ENCODE assay signal across 9 cellular contexts in genomic region chr10:60389413-60390009, GRCh38. TPM values are rescaled to one million over a fixed set of nuclear protein-coding genes. Genes with fewer than 3 reads are reported as not detected.
A peak's percentile ranks its signal among the peaks of the same experiment; 100 is the strongest.
DNase-seq lines count a peak whose midpoint lies in the region; ATAC-seq and TF ChIP-seq lines count a peak whose summit lies in the region.
"Had no signal": no experiment of that assay in that cellular context is flagged by ENCODE, and none has a peak within 500 bp of the region (broad histone marks: within the 10 kb centered on the region; RNA-seq: fewer than 3 reads in every experiment).

Gene ANK3, minus strand, starts transcription at chr10:60389875. Its CDS starts 337 bp downstream, at chr10:60389538.

- peaks cover 0 to 6% (median 0%) of the 10 kb centered on the region in 3 donors for H3K36me3 Mint-ChIP-seq in CD8-positive, alpha-beta memory T cell
- H3K36me3 Mint-ChIP-seq in activated CD8-positive, alpha-beta memory T cell treated with anti-CD3 and anti-CD28 coated beads, Interleukin-2, amount 10 ng/mL, durations not matched to agents 7 days and 5 days = no peaks in the 10 kb centered on the region

- 83 to 89% (median 87%) methylated on average over 10 of the region's 10 CpGs for WGBS in ovary, 3 donors

- peak within 1 kb of the TSS; percentile 23 for H3K4me2 ChIP-seq in OCI-LY7 (ENCODE audit: low read length)

- no peak within 1 kb of the TSS for H3K4me3 ChIP-seq in CD8-positive, alpha-beta memory T cell (ENCODE audit: low read length)
- no peak within 1 kb of the TSS for H3K4me3 ChIP-seq in OCI-LY7 (ENCODE audit: low read depth, low read length, poor library complexity, severe bottlenecking)
- H3K4me3 ChIP-seq in cardiac muscle cell = no peak within 1 kb of the TSS
- no peak within 1 kb of the TSS for H3K4me3 ChIP-seq in ovary

- no peaks in the 10 kb centered on the region for H3K9me3 Mint-ChIP-seq in CD8-positive, alpha-beta memory T cell
- H3K9me3 Mint-ChIP-seq in activated CD8-positive, alpha-beta memory T cell treated with anti-CD3 and anti-CD28 coated beads, Interleukin-2, amount 10 ng/mL, durations not matched to agents 7 days and 5 days (ENCODE audit: low read depth) = no peaks in the 10 kb centered on the region

- no peaks in the 10 kb centered on the region for H3K27me3 ChIP-seq in CD8-positive, alpha-beta memory T cell (ENCODE audit: insufficient read depth, low read length, poor library complexity, severe bottlenecking)
- H3K27me3 ChIP-seq in cardiac muscle cell (no peaks in the 10 kb centered on the region), ovary (no peaks in the 10 kb centered on the region)

- DNase-seq in CD8-positive, alpha-beta memory T cell = no peak
- DNase-seq in OCI-LY7 (ENCODE audit: low spot score) (no peak), cardiac muscle cell (ENCODE audit: low read depth in 1 of 2, low spot score in 1 of 2) (peak in 1 of 2 donors; percentile 8), ovary (no peak), T1000 (lab: John Stamatoyannopoulos, UW) (no peak)
- DNase-seq in activated CD8-positive, alpha-beta memory T cell treated with anti-CD3 and anti-CD28 coated beads, Interleukin-2, amount 10 ng/mL, durations not matched to agents 7 days and 5 days = no peak
- DNase-seq: cortex of kidney had no signal

- H2AFZ ChIP-seq in OCI-LY7 (ENCODE audit: low read length) = no peak within 1 kb of the TSS

- H3K4me1 ChIP-seq in CD8-positive, alpha-beta memory T cell (ENCODE audit: insufficient read depth, low read length) = no peaks in the 10 kb centered on the region
- no peaks in the 10 kb centered on the region for H3K4me1 ChIP-seq in OCI-LY7 (ENCODE audit: insufficient read depth, low read length, poor library complexity, severe bottlenecking)
- H3K4me1 ChIP-seq in cardiac muscle cell (ENCODE audit: low read depth) = peaks cover 13% of the 10 kb centered on the region
- peaks cover 1% of the 10 kb centered on the region for H3K4me1 ChIP-seq in ovary (ENCODE audit: insufficient read depth)

- H3K36me3 ChIP-seq in CD8-positive, alpha-beta memory T cell (ENCODE audit: insufficient read depth, low read length) = no peaks in the 10 kb centered on the region
- no peaks in the 10 kb centered on the region for H3K36me3 ChIP-seq in OCI-LY7 (ENCODE audit: insufficient read depth, low read length)
- H3K36me3 ChIP-seq in cardiac muscle cell = no peaks in the 10 kb centered on the region
- no peaks in the 10 kb centered on the region for H3K36me3 ChIP-seq in ovary

- CTCF ChIA-PET in CD8-positive, alpha-beta memory T cell (lab: Charles Lee) = no interaction called here
- CTCF ChIA-PET in OCI-LY7 (lab: Charles Lee; ENCODE audit: unreplicated experiment) = no interaction called here
- CTCF ChIA-PET in activated CD8-positive, alpha-beta memory T cell treated with anti-CD3 and anti-CD28 coated beads, Interleukin-2, amount 10 ng/mL, durations not matched to agents 7 days and 5 days (lab: Charles Lee) = no interaction called here

- POLR2A ChIA-PET in CD8-positive, alpha-beta memory T cell (lab: Charles Lee) = no interaction called here
- POLR2A ChIA-PET in OCI-LY7 (lab: Charles Lee) = no interaction called here

- H3K9me3 ChIP-seq in CD8-positive, alpha-beta memory T cell (ENCODE audit: low read length) = no peaks in the 10 kb centered on the region
- no peaks in the 10 kb centered on the region for H3K9me3 ChIP-seq in OCI-LY7 (ENCODE audit: low read length)
- H3K9me3 ChIP-seq in cardiac muscle cell (ENCODE audit: low read depth) = no peaks in the 10 kb centered on the region
- H3K9me3 ChIP-seq in ovary = no peaks in the 10 kb centered on the region

- ATAC-seq in GM19324 (IDR thresholded peaks at IDR 0.05; ENCODE audit: low FRiP score, unreplicated experiment) = no peak
- ATAC-seq in activated CD8-positive, alpha-beta memory T cell treated with anti-CD3 and anti-CD28 coated beads, Interleukin-2, amount 10 ng/mL, durations not matched to agents 7 days and 5 days = no peak
- no peak for ATAC-seq in GM18873 (IDR thresholded peaks at IDR 0.05; ENCODE audit: low FRiP score, unreplicated experiment)

- TF ChIP-seq EP300 in ovary (IDR thresholded peaks at IDR 0.05) = no peak

- no peak within 1 kb of the TSS for H3K4me3 Mint-ChIP-seq in CD8-positive, alpha-beta memory T cell
- no peak within 1 kb of the TSS for H3K4me3 Mint-ChIP-seq in activated CD8-positive, alpha-beta memory T cell treated with anti-CD3 and anti-CD28 coated beads, Interleukin-2, amount 10 ng/mL, durations not matched to agents 7 days and 5 days

- no peaks in the 10 kb centered on the region for H3K79me2 ChIP-seq in OCI-LY7 (ENCODE audit: insufficient read depth, low read depth, low read length)

- H3K27ac Mint-ChIP-seq in CD8-positive, alpha-beta memory T cell = peak within 1 kb of the TSS in 1 of 8 donors; percentile 12
- no peak within 1 kb of the TSS for H3K27ac Mint-ChIP-seq in activated CD8-positive, alpha-beta memory T cell treated with anti-CD3 and anti-CD28 coated beads, Interleukin-2, amount 10 ng/mL, durations not matched to agents 7 days and 5 days

- H3K27ac ChIP-seq in CD8-positive, alpha-beta memory T cell (ENCODE audit: low read depth, low read length) = no peak within 1 kb of the TSS
- H3K27ac ChIP-seq in OCI-LY7 (ENCODE audit: low read depth, low read length, poor library complexity, severe bottlenecking) = no peak within 1 kb of the TSS
- H3K27ac ChIP-seq in cardiac muscle cell = peak within 1 kb of the TSS; percentile 70
- H3K27ac ChIP-seq in ovary = no peak within 1 kb of the TSS

- no TSS peak for BruUV-seq in OCI-LY7 (replicated peaks; lab: Mats Ljungman, UMichigan)

- intact Hi-C loops in OCI-LY7 (cut with micrococcal nuclease; ENCODE audit: unreplicated experiment) (no loop called here), ovary (cut with DNase I) (no loop called here)

- TF ChIP-seq CTCF in OCI-LY7 (conservative IDR thresholded peaks at IDR 0.05; ENCODE audit: low read length) = no peak
- no peak for TF ChIP-seq CTCF in cardiac muscle cell (IDR thresholded peaks at IDR 0.05; ENCODE audit: low read depth, low read length)
- TF ChIP-seq CTCF in ovary (IDR thresholded peaks at IDR 0.05) = no peak

- no peaks in the 10 kb centered on the region for H4K20me1 ChIP-seq in OCI-LY7 (ENCODE audit: insufficient read depth, low read length)

- no peak for TF ChIP-seq POLR2A in ovary (IDR thresholded peaks at IDR 0.05)

- H3K4me1 Mint-ChIP-seq in CD8-positive, alpha-beta memory T cell = peaks cover 0 to 11% (median 6%) of the 10 kb centered on the region in 3 donors
- peaks cover 5% of the 10 kb centered on the region for H3K4me1 Mint-ChIP-seq in activated CD8-positive, alpha-beta memory T cell treated with anti-CD3 and anti-CD28 coated beads, Interleukin-2, amount 10 ng/mL, durations not matched to agents 7 days and 5 days

- H3K27me3 Mint-ChIP-seq in CD8-positive, alpha-beta memory T cell = peaks cover 0 to 3% of the 10 kb centered on the region in 2 donors
- no peaks in the 10 kb centered on the region for H3K27me3 Mint-ChIP-seq in activated CD8-positive, alpha-beta memory T cell treated with anti-CD3 and anti-CD28 coated beads, Interleukin-2, amount 10 ng/mL, durations not matched to agents 7 days and 5 days

- no peaks in the 10 kb centered on the region for H3K9me2 ChIP-seq in OCI-LY7 (ENCODE audit: insufficient read depth, low read length)

RNA-seq across cellular contexts. Expression of gene ANK3, which starts in this region (rescaled TPM):
- 10 to 100 TPM; 10.2 to 12.8 TPM for total RNA-seq in CD8-positive, alpha-beta memory T cell
- 11.8 TPM for polyA plus RNA-seq in CD8-positive, alpha-beta memory T cell
- total RNA-seq in OCI-LY7 (2014; rRNA removed; shearing (Covaris generic)) = 0.13 and 2.8 TPM in 2 replicates
- total RNA-seq in OCI-LY7 (2022) (0.49 and 0.94 TPM in 2 replicates), cardiac muscle cell (50.0 and 95.8 TPM in 2 replicates), ovary (10 to 100 TPM; 17.7 to 74.1 (median 36.5) TPM)
- polyA plus RNA-seq in cardiac muscle cell (44.9 and 65.2 TPM in 2 replicates), ovary (10 to 100 TPM; 11.4 to 19.3 TPM)
- 10 to 100 TPM in 1 of 2 experiments, 1 to 10 TPM in 1; 2.9 to 10.6 TPM for total RNA-seq in activated CD8-positive, alpha-beta memory T cell treated with anti-CD3 and anti-CD28 coated beads, Interleukin-2, amount 10 ng/mL, durations not matched to agents 7 days and 5 days
